18 cellular contexts compared by ENCODE assay signal in genomic region chr6:149055195-149055899, GRCh38.
DNase-seq lines count a peak whose midpoint lies in the region; ATAC-seq, FAIRE-seq and TF ChIP-seq lines count a peak whose summit lies in the region.
"Had no signal": no experiment of that assay in that cellular context is flagged by ENCODE, and none has a peak within 500 bp of the region (broad histone marks: within the 10 kb centered on the region; RNA-seq: fewer than 3 reads in every experiment).

No MANE protein-coding gene starts in this region.

- DNase-seq in GM10266 (ENCODE audit: extremely low spot score) (peak; percentile 25), MV-4-11 (lab: John Stamatoyannopoulos, UW) (peak; percentile 73), glutamatergic neuron (no peak), type B pancreatic cell (ENCODE audit: extremely low spot score, unreplicated experiment) (no peak), frontal cortex (ENCODE audit: low spot score in 2 of 2) (no peak), NCI-H2029 treated with DMSO at 0.1 percent for 48 hours (lab: John Stamatoyannopoulos, UW) (no peak)
- DNase-seq: activated CD4-positive, alpha-beta T cell treated with anti-CD3 and anti-CD28 coated beads for 1 hour; activated T-cell treated with anti-CD3 and anti-CD28 coated beads, Interleukin-2, amount 50 U/mL, for 24 hours; amygdala; EL; NCI-H2171 treated with DMSO at 0.1 percent for 48 hours; right lobe of liver; stimulated activated CD4-positive, alpha-beta T cell treated with anti-CD3 and anti-CD28 coated beads, Interleukin-4, amount 100 ng/mL, for 4 hours; stimulated activated naive CD8-positive, alpha-beta T cell treated with anti-CD3 and anti-CD28 coated beads, Interleukin-15, Interleukin-2, amounts not matched to agents 100 U/mL and 50 U/mL, for 24 hours had no signal

- H3K9me3 Mint-ChIP-seq in glutamatergic neuron (ENCODE audit: unreplicated experiment) (peaks cover 8% of the 10 kb centered on the region), type B pancreatic cell (no peaks in the 10 kb centered on the region)
- H3K9me3 Mint-ChIP-seq: activated T-cell treated with anti-CD3 and anti-CD28 coated beads, Interleukin-2, amount 50 U/mL, for 24 hours; neural progenitor cell had no signal

- TF ChIP-seq CTCF in GM10266 (IDR thresholded peaks at IDR 0.05; ENCODE audit: control insufficient read depth, insufficient read depth, low read depth, missing control alignments): no peak
- TF ChIP-seq CTCF in glutamatergic neuron (IDR thresholded peaks at IDR 0.05; ENCODE audit: partially characterized antibody, unreplicated experiment): no peak
- TF ChIP-seq CTCF in type B pancreatic cell (conservative IDR thresholded peaks at IDR 0.05): no peak

- H3K27me3 Mint-ChIP-seq in glutamatergic neuron (ENCODE audit: unreplicated experiment) (peaks cover 8% of the 10 kb centered on the region), type B pancreatic cell (no peaks in the 10 kb centered on the region)
- H3K27me3 Mint-ChIP-seq: activated T-cell treated with anti-CD3 and anti-CD28 coated beads, Interleukin-2, amount 50 U/mL, for 24 hours had no signal

- H3K4me3 Mint-ChIP-seq in glutamatergic neuron (ENCODE audit: unreplicated experiment): peak overlapping the region; percentile 32
- H3K4me3 Mint-ChIP-seq in type B pancreatic cell: no peak overlapping the region
- H3K4me3 Mint-ChIP-seq: activated T-cell treated with anti-CD3 and anti-CD28 coated beads, Interleukin-2, amount 50 U/mL, for 24 hours; neural progenitor cell had no signal

- H3K27ac Mint-ChIP-seq in glutamatergic neuron (ENCODE audit: unreplicated experiment): no peak overlapping the region
- H3K27ac Mint-ChIP-seq in type B pancreatic cell: no peak overlapping the region
- H3K27ac Mint-ChIP-seq: activated T-cell treated with anti-CD3 and anti-CD28 coated beads, Interleukin-2, amount 50 U/mL, for 24 hours; neural progenitor cell had no signal

- FAIRE-seq in frontal cortex (lab: Jason Lieb, UNC): no peak

- ATAC-seq in GM21723 (IDR thresholded peaks at IDR 0.05; ENCODE audit: unreplicated experiment): peak; percentile 2
- ATAC-seq in HG03354 (IDR thresholded peaks at IDR 0.05; ENCODE audit: poor library complexity, severe bottlenecking, unreplicated experiment): no peak
- ATAC-seq: SK-N-SH treated with all-trans-retinoic acid at 6 μM for 48 hours; stimulated activated naive CD8-positive, alpha-beta T cell treated with anti-CD3 and anti-CD28 coated beads, Interleukin-15, Interleukin-2, amounts not matched to agents 100 U/mL and 50 U/mL, for 24 hours had no signal

- no peaks in the 10 kb centered on the region for H3K36me3 Mint-ChIP-seq in glutamatergic neuron (ENCODE audit: unreplicated experiment)
- peaks cover 3% of the 10 kb centered on the region for H3K36me3 Mint-ChIP-seq in type B pancreatic cell

- peaks cover 64% of the 10 kb centered on the region for H3K4me1 Mint-ChIP-seq in glutamatergic neuron (ENCODE audit: low read depth, unreplicated experiment)
- peaks cover 23% of the 10 kb centered on the region for H3K4me1 Mint-ChIP-seq in type B pancreatic cell (ENCODE audit: unreplicated experiment)

Comparison
In these comparisons a context has a peak if more than half of its experiments do, and no peak if none do; other contexts are left out.
1. DNase-seq: peak in GM10266 (single experiment) and MV-4-11 (single experiment); none in glutamatergic neuron (single experiment), type B pancreatic cell (single experiment), frontal cortex (0 of 2) and NCI-H2029 treated with DMSO at 0.1 percent for 48 hours (single experiment).